11 cellular contexts compared by ENCODE assay signal in the genomic region with DNA sequence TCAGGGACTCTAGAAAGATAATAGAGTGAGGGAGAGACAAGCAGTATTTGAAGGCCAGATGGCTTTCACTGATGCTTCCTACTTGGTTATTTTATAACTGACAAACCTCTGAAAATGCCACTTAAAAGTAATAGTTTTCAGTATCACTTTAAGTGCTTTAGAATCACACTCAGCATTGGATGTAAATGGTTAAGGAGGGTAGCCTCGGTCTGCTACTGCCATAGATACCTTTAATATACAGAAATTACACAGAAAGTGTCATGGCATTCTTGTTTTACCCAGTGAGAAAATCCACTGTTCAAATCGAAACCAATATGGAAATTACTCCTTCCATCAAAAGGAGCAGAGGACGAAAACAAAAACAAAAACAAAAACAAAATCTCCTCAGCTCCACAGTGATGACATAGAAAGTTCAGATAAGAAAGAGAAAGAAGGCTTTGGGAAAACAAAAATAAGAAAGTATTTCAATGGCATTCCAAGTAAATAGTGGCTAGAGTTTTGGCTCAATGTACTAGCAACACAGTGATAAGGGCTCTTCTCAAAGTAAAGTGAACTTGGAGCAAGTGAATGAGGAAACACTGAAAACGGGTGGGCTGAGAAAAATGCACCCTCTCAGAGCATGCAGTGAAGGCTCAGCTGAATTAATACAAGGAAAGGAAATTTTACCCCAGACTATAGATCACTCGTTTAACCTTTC. TPM values are rescaled to one million over a fixed set of nuclear protein-coding genes. Genes with fewer than 3 reads are reported as not detected.
DNase-seq lines count a peak whose midpoint lies in the region; ATAC-seq, FAIRE-seq and TF ChIP-seq lines count a peak whose summit lies in the region.
"Had no signal": no experiment of that assay in that cellular context is flagged by ENCODE, and none has a peak within 500 bp of the region (broad histone marks: within the 10 kb centered on the region; RNA-seq: fewer than 3 reads in every experiment).

No MANE protein-coding gene starts in this region.

- no peak overlapping the region for H3K27ac ChIP-seq in SU-DHL-6 (ENCODE audit: low read depth, low read length)
- no peak overlapping the region for H3K27ac ChIP-seq in small intestine (ENCODE audit: low read depth in 1 of 2, low read length in 1 of 2)

- H4K20me1 ChIP-seq in SU-DHL-6 (ENCODE audit: low read depth, low read length), result no peaks in the 10 kb centered on the region

- no peaks in the 10 kb centered on the region for H3K27me3 ChIP-seq in SU-DHL-6 (ENCODE audit: low read length)
- no peaks in the 10 kb centered on the region for H3K27me3 ChIP-seq in small intestine (ENCODE audit: control insufficient read depth in 2 of 2, insufficient read depth in 2 of 2, low read length in 2 of 2)

- WGBS in small intestine, 3 donors, result 64 to 71% (median 66%) methylated on average over 5 of the region's 5 CpGs

- H3K9ac ChIP-seq in SU-DHL-6 (ENCODE audit: low read length), result no peak overlapping the region

- H3K4me3 Mint-ChIP-seq in stimulated activated effector memory CD8-positive, alpha-beta T cell treated with anti-CD3 and anti-CD28 coated beads, Interleukin-12 subunit alpha, Interleukin-12 subunit beta, amount 100 ng/mL, for 72 hours, result peak overlapping the region; percentile 81

- H3K4me3 ChIP-seq in SU-DHL-6 (ENCODE audit: insufficient read depth, low read length, poor library complexity, severe bottlenecking) (no peak overlapping the region), small intestine (ENCODE audit: low read depth in 1 of 2, low read length in 2 of 2) (no peak overlapping the region)

- H3K9me3 Mint-ChIP-seq in stimulated activated effector memory CD8-positive, alpha-beta T cell treated with anti-CD3 and anti-CD28 coated beads, Interleukin-12 subunit alpha, Interleukin-12 subunit beta, amount 100 ng/mL, for 72 hours, result no peaks in the 10 kb centered on the region

- H3K27ac Mint-ChIP-seq in stimulated activated effector memory CD8-positive, alpha-beta T cell treated with anti-CD3 and anti-CD28 coated beads, Interleukin-12 subunit alpha, Interleukin-12 subunit beta, amount 100 ng/mL, for 72 hours, result peak overlapping the region; percentile 91

- no peaks in the 10 kb centered on the region for H3F3A ChIP-seq in SU-DHL-6 (ENCODE audit: insufficient read depth)

- peaks cover 78% of the 10 kb centered on the region for H3K36me3 Mint-ChIP-seq in stimulated activated effector memory CD8-positive, alpha-beta T cell treated with anti-CD3 and anti-CD28 coated beads, Interleukin-12 subunit alpha, Interleukin-12 subunit beta, amount 100 ng/mL, for 72 hours

- H3K4me2 ChIP-seq in SU-DHL-6 (ENCODE audit: low read depth, low read length, poor library complexity, severe bottlenecking), result peak overlapping the region; percentile 28

- FAIRE-seq in small intestine (lab: Jason Lieb, UNC), result no peak

- H3K36me3 ChIP-seq in SU-DHL-6 (ENCODE audit: low read length) (peaks cover 11% of the 10 kb centered on the region; the same call in 1 of the 2 replicates), small intestine (ENCODE audit: control insufficient read depth in 2 of 2, insufficient read depth in 2 of 2, low read length in 2 of 2) (no peaks in the 10 kb centered on the region)

- peaks cover 20% of the 10 kb centered on the region; the same call in 1 of the 2 replicates for H3K79me2 ChIP-seq in SU-DHL-6 (ENCODE audit: insufficient read depth, low read length)

- ATAC-seq in HG02885 (IDR thresholded peaks at IDR 0.05; ENCODE audit: poor library complexity, unreplicated experiment), result peak; percentile 28
- peak; percentile 52 for ATAC-seq in stimulated activated effector memory CD8-positive, alpha-beta T cell treated with anti-CD3 and anti-CD28 coated beads, Interleukin-12 subunit alpha, Interleukin-12 subunit beta, amount 100 ng/mL, for 72 hours

- peaks cover 72% of the 10 kb centered on the region for H3K4me1 Mint-ChIP-seq in stimulated activated effector memory CD8-positive, alpha-beta T cell treated with anti-CD3 and anti-CD28 coated beads, Interleukin-12 subunit alpha, Interleukin-12 subunit beta, amount 100 ng/mL, for 72 hours

- DNase-seq in SIG-M5 treated with dmso at 0.1 percent for 504 hours (lab: John Stamatoyannopoulos, UW; ENCODE audit: unreplicated experiment) (peak; percentile 53), SIG-M5 (lab: John Stamatoyannopoulos, UW) (no peak), small intestine (no peak), 8988T (no peak), NAMALWA (ENCODE audit: low spot score) (no peak)
- no peak for DNase-seq in stimulated activated effector memory CD8-positive, alpha-beta T cell treated with anti-CD3 and anti-CD28 coated beads, Interleukin-12 subunit alpha, Interleukin-12 subunit beta, amount 100 ng/mL, for 72 hours (ENCODE audit: low spot score in 2 of 2)
- DNase-seq: cortex of kidney; NCI-H1105 treated with DMSO at 0.1 percent for 48 hours; stimulated activated CD4-positive, alpha-beta T cell treated with anti-CD3 and anti-CD28 coated beads, Interleukin-4, amount 100 ng/mL, for 24 hours had no signal

- no peaks in the 10 kb centered on the region for H3K9me3 ChIP-seq in SU-DHL-6 (ENCODE audit: insufficient read depth, low read length)
- no peaks in the 10 kb centered on the region for H3K9me3 ChIP-seq in small intestine (ENCODE audit: control insufficient read depth, low read depth)

- no peak for TF ChIP-seq CTCF in SU-DHL-6 (IDR thresholded peaks at IDR 0.05; ENCODE audit: insufficient read depth, low read length, poor library complexity, severe bottlenecking)

- H2AFZ ChIP-seq in SU-DHL-6 (ENCODE audit: low read depth, low read length, severe bottlenecking), result no peak overlapping the region

- no peaks in the 10 kb centered on the region for H3K9me2 ChIP-seq in SU-DHL-6 (replicated peaks; ENCODE audit: insufficient read depth, low read length)

- H3K4me1 ChIP-seq in small intestine (ENCODE audit: control insufficient read depth in 2 of 2, insufficient read depth in 1 of 2, low read depth in 1 of 2, low read length in 1 of 2), result peaks cover 0 to 2% of the 10 kb centered on the region in 2 donors

RNA-seq across cellular contexts. Expression of gene CD47, which starts 43.2 kb away (rescaled TPM):
- 10 to 100 TPM; 18.9 to 67.2 (median 29.1) TPM for polyA plus RNA-seq in small intestine
